8 cellular contexts compared by ENCODE assay signal in genomic region chr18:51029694-51030536, GRCh38. TPM values are rescaled to one million over a fixed set of nuclear protein-coding genes. Genes with fewer than 3 reads are reported as not detected.
DNase-seq lines count a peak whose midpoint lies in the region; ATAC-seq and TF ChIP-seq lines count a peak whose summit lies in the region.

SMAD4 (plus strand) TSS chr18:51030213; CDS start chr18:51047047, 16,834 bp downstream.

- no peaks in the 10 kb centered on the region for H3K4me1 ChIP-seq in breast epithelium
- peaks cover 28 to 42% (median 29%) of the 10 kb centered on the region in 3 donors for H3K4me1 ChIP-seq in skeletal muscle tissue (ENCODE audit: control insufficient read depth in 3 of 3, insufficient read depth in 3 of 3, low read length in 3 of 3)

- in situ Hi-C loops in ACHN (cut with HindIII; ENCODE audit: low pct_ligation_motif_present, low pct_unique_long_range_greater_than_20kb, low sequenced_read_pairs) = loop anchor here (25.0 kb wide), 1 partner anchor 193 kb away; no protein-coding TSS in a partner anchor

- DNase-seq in ACHN (peak; percentile 92), NCI-H2196 (lab: John Stamatoyannopoulos, UW; ENCODE audit: unreplicated experiment) (peak; percentile 95), WERI-Rb-1 (peak; percentile 100), breast epithelium (ENCODE audit: low spot score in 2 of 2) (peak; percentile 93 to 97)

- H3K9me3 ChIP-seq in WERI-Rb-1 (ENCODE audit: severe bottlenecking) = no peaks in the 10 kb centered on the region
- no peaks in the 10 kb centered on the region for H3K9me3 ChIP-seq in breast epithelium
- no peaks in the 10 kb centered on the region for H3K9me3 ChIP-seq in iPS-18c (ENCODE audit: control insufficient read depth, insufficient read depth, low read length)
- no peaks in the 10 kb centered on the region for H3K9me3 ChIP-seq in skeletal muscle tissue (ENCODE audit: control insufficient read depth in 3 of 3, low read length in 3 of 3)

- H3K27ac ChIP-seq in WERI-Rb-1 (peak within 1 kb of the TSS; percentile 95), breast epithelium (peak within 1 kb of the TSS; percentile 99 to 100), skeletal muscle tissue (ENCODE audit: low read depth, low read length) (peak within 1 kb of the TSS; percentile 91)

- peak; percentile 95 for TF ChIP-seq POLR2A in breast epithelium (IDR thresholded peaks at IDR 0.05)

- peaks cover 12% of the 10 kb centered on the region for H3K36me3 ChIP-seq in WERI-Rb-1
- H3K36me3 ChIP-seq in breast epithelium = no peaks in the 10 kb centered on the region
- peaks cover 0 to 3% (median 0%) of the 10 kb centered on the region in 3 donors for H3K36me3 ChIP-seq in skeletal muscle tissue (ENCODE audit: control insufficient read depth in 3 of 3, insufficient read depth in 3 of 3, low read length in 3 of 3)

- ATAC-seq in GM18873 (IDR thresholded peaks at IDR 0.05; ENCODE audit: low FRiP score, unreplicated experiment) = peak; percentile 74
- peak; percentile 84 for ATAC-seq in HG03135 (IDR thresholded peaks at IDR 0.05; ENCODE audit: unreplicated experiment)

- H3K4me3 ChIP-seq in WERI-Rb-1 (ENCODE audit: low read depth, low read length) (peak within 1 kb of the TSS; percentile 76), breast epithelium (peak within 1 kb of the TSS; percentile 75 to 97 (median 80)), iPS-18c (ENCODE audit: insufficient read depth, low read depth, low read length) (peak within 1 kb of the TSS; percentile 83), skeletal muscle tissue (ENCODE audit: low read length in 3 of 3) (peak within 1 kb of the TSS; percentile 83 to 90 (median 87))

- H3K9ac ChIP-seq in skeletal muscle tissue (ENCODE audit: low read depth in 1 of 3, low read length in 3 of 3) = peak within 1 kb of the TSS; percentile 89 to 99 (median 99)

- no peaks in the 10 kb centered on the region for H3K27me3 ChIP-seq in WERI-Rb-1 (ENCODE audit: insufficient read depth, low read depth, severe bottlenecking)
- H3K27me3 ChIP-seq in breast epithelium = no peaks in the 10 kb centered on the region
- no peaks in the 10 kb centered on the region for H3K27me3 ChIP-seq in skeletal muscle tissue (ENCODE audit: control insufficient read depth in 3 of 3, insufficient read depth in 3 of 3, low read length in 3 of 3)

- intact Hi-C loops in breast epithelium (cut with DNase I; ENCODE audit: low total_unique reads) = no loop called here

- TF ChIP-seq CTCF in WERI-Rb-1 (IDR thresholded peaks at IDR 0.05; ENCODE audit: low read depth, low read length) = no peak
- TF ChIP-seq CTCF in breast epithelium (IDR thresholded peaks at IDR 0.05) = peak in 2 of 3 donors; percentile 18 to 20

RNA-seq across cellular contexts. Expression of gene SMAD4, which starts in this region (rescaled TPM):
- total RNA-seq in breast epithelium (100 to 1,000 TPM in 2 of 3 donors, 10 to 100 TPM in 1; 96.2 to 155 (median 102) TPM), skeletal muscle tissue (52.2 TPM)

Comparison
In these comparisons a context has a peak if more than half of its experiments do, and no peak if none do; other contexts are left out.
1. Peak in every context shown above with its lines: DNase-seq, ATAC-seq, H3K4me3 ChIP-seq and H3K27ac ChIP-seq.